In the genomic region with DNA sequence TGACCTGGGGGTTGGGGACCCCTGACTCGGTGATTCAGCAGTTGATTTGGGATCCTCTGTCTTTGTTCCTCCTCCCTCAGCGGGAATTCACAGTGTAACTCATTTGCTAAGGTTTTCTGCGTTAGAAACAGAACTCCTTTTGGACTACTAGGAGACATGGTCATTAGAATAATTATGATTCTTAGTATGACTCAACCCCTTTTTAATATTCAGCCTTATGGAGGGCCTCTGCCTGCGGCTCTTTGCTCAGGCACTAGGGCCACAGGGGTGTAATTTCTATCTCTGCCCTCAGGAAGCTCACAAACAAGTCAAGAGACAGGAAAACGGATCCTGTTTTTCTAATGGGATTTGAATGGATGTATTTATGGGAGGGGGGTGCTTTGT, we compare ENCODE assay signal across 8 cellular contexts.
DNase-seq lines count a peak whose midpoint lies in the region; ATAC-seq and TF ChIP-seq lines count a peak whose summit lies in the region.
"Had no signal": no experiment of that assay in that cellular context is flagged by ENCODE, and none has a peak within 500 bp of the region (broad histone marks: within the 10 kb centered on the region; RNA-seq: fewer than 3 reads in every experiment).

No MANE protein-coding gene starts in this region.

- peak overlapping the region; percentile 74 for H3K4me2 ChIP-seq in fibroblast of lung (ENCODE audit: extremely low read depth, insufficient read depth, low read length)

- peaks cover 31% of the 10 kb centered on the region for H3K36me3 ChIP-seq in SJSA1
- H3K36me3 ChIP-seq in fibroblast of lung (ENCODE audit: control insufficient read depth, insufficient read depth, low read length): peaks cover 2% of the 10 kb centered on the region
- H3K36me3 ChIP-seq in skeletal muscle tissue (ENCODE audit: control insufficient read depth in 3 of 3, insufficient read depth in 3 of 3, low read length in 3 of 3): no peaks in the 10 kb centered on the region
- no peaks in the 10 kb centered on the region for H3K36me3 ChIP-seq in BE2C

- no peak overlapping the region for H2AFZ ChIP-seq in fibroblast of lung (ENCODE audit: low read length)

- peak; percentile 21 for ATAC-seq in HG03175 (IDR thresholded peaks at IDR 0.05; ENCODE audit: unreplicated experiment)
- no peak for ATAC-seq in GM21528 (IDR thresholded peaks at IDR 0.05; ENCODE audit: low FRiP score, unreplicated experiment)

- H3K27ac ChIP-seq in SJSA1: peak overlapping the region; percentile 93
- H3K27ac ChIP-seq in fibroblast of lung (ENCODE audit: insufficient read depth, low read length): peak overlapping the region; percentile 86
- H3K27ac ChIP-seq in skeletal muscle tissue (ENCODE audit: low read depth, low read length): peak overlapping the region; percentile 7

- TF ChIP-seq CTCF in fibroblast of lung (conservative IDR thresholded peaks at IDR 0.05 in 1 of 2, IDR thresholded peaks at IDR 0.05 in 1 of 2; ENCODE audit: low read depth in 1 of 2, low read length in 2 of 2) (no peak), BE2C (IDR thresholded peaks at IDR 0.05; ENCODE audit: low read depth, low read length) (no peak)

- H3K9me3 ChIP-seq in SJSA1 (replicated peaks): no peaks in the 10 kb centered on the region
- H3K9me3 ChIP-seq in fibroblast of lung (ENCODE audit: control insufficient read depth, insufficient read depth, low read depth, low read length): no peaks in the 10 kb centered on the region
- no peaks in the 10 kb centered on the region for H3K9me3 ChIP-seq in skeletal muscle tissue (ENCODE audit: control insufficient read depth in 3 of 3, low read length in 3 of 3)
- no peaks in the 10 kb centered on the region for H3K9me3 ChIP-seq in BE2C

- H3K27me3 ChIP-seq in SJSA1 (replicated peaks) (no peaks in the 10 kb centered on the region), fibroblast of lung (ENCODE audit: control insufficient read depth, insufficient read depth, low read length) (no peaks in the 10 kb centered on the region), skeletal muscle tissue (ENCODE audit: control insufficient read depth in 3 of 3, insufficient read depth in 3 of 3, low read length in 3 of 3) (no peaks in the 10 kb centered on the region), BE2C (no peaks in the 10 kb centered on the region)

- H3K4me1 ChIP-seq in SJSA1 (replicated peaks) (peaks cover 58% of the 10 kb centered on the region), fibroblast of lung (ENCODE audit: control insufficient read depth, extremely low read depth, insufficient read depth, low read length) (peaks cover 65% of the 10 kb centered on the region), skeletal muscle tissue (ENCODE audit: control insufficient read depth in 3 of 3, insufficient read depth in 3 of 3, low read length in 3 of 3) (peaks cover 67 to 77% (median 71%) of the 10 kb centered on the region in 3 donors), BE2C (peaks cover 26% of the 10 kb centered on the region)

- no peaks in the 10 kb centered on the region for H4K20me1 ChIP-seq in fibroblast of lung (ENCODE audit: control insufficient read depth, extremely low read depth, insufficient read depth, low read length)

- DNase-seq in SJSA1 (ENCODE audit: low read depth in 1 of 2, low spot score in 2 of 2): no peak
- no peak for DNase-seq in fibroblast of lung (ENCODE audit: low read depth in 2 of 2)
- no peak for DNase-seq in BE2C
- no peak for DNase-seq in NCI-H128 (lab: John Stamatoyannopoulos, UW; ENCODE audit: unreplicated experiment)
- DNase-seq: anterior cingulate cortex had no signal

- H3K79me2 ChIP-seq in fibroblast of lung (ENCODE audit: control insufficient read depth, insufficient read depth, low read length): peaks cover 71% of the 10 kb centered on the region

- H3K4me3 ChIP-seq in SJSA1: no peak overlapping the region
- H3K4me3 ChIP-seq in fibroblast of lung (replicated peaks in 1 of 4; ENCODE audit: control extremely low read depth in 1 of 4, insufficient read depth in 1 of 4, low read depth in 3 of 4, low read length in 4 of 4): no peak overlapping the region
- no peak overlapping the region for H3K4me3 ChIP-seq in skeletal muscle tissue (ENCODE audit: low read length in 3 of 3)
- H3K4me3 ChIP-seq in BE2C (ENCODE audit: low read depth, low read length): no peak overlapping the region

- no peak overlapping the region for H3K9ac ChIP-seq in fibroblast of lung (ENCODE audit: insufficient read depth, low read length)
- no peak overlapping the region for H3K9ac ChIP-seq in skeletal muscle tissue (ENCODE audit: low read depth in 1 of 3, low read length in 3 of 3)

Comparison
In these comparisons a context has a peak if more than half of its experiments do, and no peak if none do; other contexts are left out.
1. H3K27ac ChIP-seq: peak in every context shown above with its lines; median percentile 93 in SJSA1; 86 in fibroblast of lung; 7 in skeletal muscle tissue.